9 cellular contexts compared by ENCODE assay signal in genomic region chr7:131034166-131034881, GRCh38.
DNase-seq lines count a peak whose midpoint lies in the region; ATAC-seq and TF ChIP-seq lines count a peak whose summit lies in the region.
"Had no signal": no experiment of that assay in that cellular context is flagged by ENCODE, and none has a peak within 500 bp of the region (broad histone marks: within the 10 kb centered on the region; RNA-seq: fewer than 3 reads in every experiment).

No MANE protein-coding gene starts in this region.

- H3K27ac Mint-ChIP-seq in activated naive CD8-positive, alpha-beta T cell treated with anti-CD3 and anti-CD28 coated beads, Interleukin-2, amount 50 U/mL, for 24 hours, result peak overlapping the region; percentile 61

- peaks cover 89% of the 10 kb centered on the region for H3K4me1 Mint-ChIP-seq in activated naive CD8-positive, alpha-beta T cell treated with anti-CD3 and anti-CD28 coated beads, Interleukin-2, amount 50 U/mL, for 24 hours

- peaks cover 27% of the 10 kb centered on the region for H3K36me3 Mint-ChIP-seq in activated naive CD8-positive, alpha-beta T cell treated with anti-CD3 and anti-CD28 coated beads, Interleukin-2, amount 50 U/mL, for 24 hours (ENCODE audit: low read depth)

- H3K4me3 Mint-ChIP-seq in activated naive CD8-positive, alpha-beta T cell treated with anti-CD3 and anti-CD28 coated beads, Interleukin-2, amount 50 U/mL, for 24 hours, result no peak overlapping the region

- in situ Hi-C loops in GM13976 (cut with MboI; ENCODE audit: low sequenced_read_pairs, unreplicated experiment), result loop anchor here (5.0 kb wide), 1 partner anchor 132 kb away; no protein-coding TSS in a partner anchor

- no peak for TF ChIP-seq CTCF in GM13976 (IDR thresholded peaks at IDR 0.05; ENCODE audit: borderline replicate concordance, control extremely low read depth, extremely low read depth, insufficient read depth, missing control alignments)

- no peak for ATAC-seq in activated naive CD8-positive, alpha-beta T cell treated with anti-CD3 and anti-CD28 coated beads, Interleukin-2, amount 50 U/mL, for 24 hours
- ATAC-seq in HG03571 (IDR thresholded peaks at IDR 0.05; ENCODE audit: unreplicated experiment), result no peak
- no peak for ATAC-seq in GM18505 (IDR thresholded peaks at IDR 0.05; ENCODE audit: unreplicated experiment)

- peaks cover 1% of the 10 kb centered on the region for H3K9me3 Mint-ChIP-seq in activated naive CD8-positive, alpha-beta T cell treated with anti-CD3 and anti-CD28 coated beads, Interleukin-2, amount 50 U/mL, for 24 hours

- DNase-seq in CD1c-positive myeloid dendritic cell (ENCODE audit: extremely low spot score), result peak; percentile 10
- peak; percentile 53 for DNase-seq in NCI-H1105 (lab: John Stamatoyannopoulos, UW)
- DNase-seq in activated naive CD8-positive, alpha-beta T cell treated with anti-CD3 and anti-CD28 coated beads, Interleukin-2, amount 50 U/mL, for 24 hours, result no peak
- peak; percentile 54 for DNase-seq in medulla oblongata (ENCODE audit: extremely low spot score)
- DNase-seq in NCI-H146 treated with DMSO at 0.1 percent for 48 hours (lab: John Stamatoyannopoulos, UW; ENCODE audit: unreplicated experiment), result no peak
- DNase-seq in GM13976 (ENCODE audit: low spot score), result no peak
- DNase-seq: activated CD4-positive, alpha-beta T cell treated with anti-CD3 and anti-CD28 coated beads, Interleukin-2, amount 50 U/mL, for 1 hour had no signal

- H3K27me3 Mint-ChIP-seq in activated naive CD8-positive, alpha-beta T cell treated with anti-CD3 and anti-CD28 coated beads, Interleukin-2, amount 50 U/mL, for 24 hours, result no peaks in the 10 kb centered on the region

- TF ChIP-seq POLR2A in GM18505 (IDR thresholded peaks at IDR 0.05; ENCODE audit: borderline replicate concordance, extremely low read depth, insufficient read depth, insufficient read length), result no peak

Comparison
In these comparisons a context has a peak if more than half of its experiments do, and no peak if none do; other contexts are left out.
1. DNase-seq: peak in CD1c-positive myeloid dendritic cell (single experiment), NCI-H1105 (single experiment) and medulla oblongata (single experiment); none in activated naive CD8-positive, alpha-beta T cell treated with anti-CD3 and anti-CD28 coated beads, Interleukin-2, amount 50 U/mL, for 24 hours (single experiment), NCI-H146 treated with DMSO at 0.1 percent for 48 hours (single experiment) and GM13976 (single experiment).